In the genomic region with DNA sequence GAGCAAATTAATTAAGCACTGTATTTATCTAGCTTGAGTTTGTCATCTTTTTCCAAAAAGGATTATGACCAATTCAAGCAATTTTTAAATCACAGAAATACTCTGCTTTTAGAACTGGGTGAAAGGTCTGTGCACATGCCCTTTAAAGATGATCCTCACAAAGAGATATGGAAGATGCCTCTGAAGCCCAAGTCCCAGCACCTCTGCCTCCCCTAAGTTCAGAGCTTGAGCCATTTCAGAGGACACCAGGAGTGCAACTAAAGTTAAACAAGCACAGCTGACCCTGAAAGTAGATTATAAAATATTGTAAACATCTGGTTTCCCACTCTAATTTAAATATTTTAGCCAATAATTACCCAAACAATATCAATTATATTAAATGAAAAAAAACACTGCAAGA, we compare ENCODE assay signal across 16 cellular contexts.
DNase-seq lines count a peak whose midpoint lies in the region; ATAC-seq and TF ChIP-seq lines count a peak whose summit lies in the region.
"Had no signal": no experiment of that assay in that cellular context is flagged by ENCODE, and none has a peak within 500 bp of the region (broad histone marks: within the 10 kb centered on the region; RNA-seq: fewer than 3 reads in every experiment).

No MANE protein-coding gene starts in this region.

- H3K4me1 ChIP-seq in left ventricle myocardium inferior (peaks cover 81% of the 10 kb centered on the region), transverse colon (peaks cover 0 to 14% (median 1%) of the 10 kb centered on the region in 4 donors)

- no peak for TF ChIP-seq CTCF in left ventricle myocardium inferior (IDR thresholded peaks at IDR 0.05; ENCODE audit: borderline replicate concordance)
- TF ChIP-seq CTCF in transverse colon (IDR thresholded peaks at IDR 0.05) = no peak
- no peak for TF ChIP-seq CTCF in WERI-Rb-1 (IDR thresholded peaks at IDR 0.05; ENCODE audit: low read depth, low read length)

- H3K27me3 ChIP-seq in left ventricle myocardium inferior (ENCODE audit: low read depth) = no peaks in the 10 kb centered on the region
- H3K27me3 ChIP-seq in transverse colon = no peaks in the 10 kb centered on the region
- H3K27me3 ChIP-seq in WERI-Rb-1 (ENCODE audit: insufficient read depth, low read depth, severe bottlenecking) = no peaks in the 10 kb centered on the region

- H3K9me3 ChIP-seq in left ventricle myocardium inferior (replicated peaks) (no peaks in the 10 kb centered on the region), transverse colon (no peaks in the 10 kb centered on the region), WERI-Rb-1 (ENCODE audit: severe bottlenecking) (no peaks in the 10 kb centered on the region)

- in situ Hi-C loops in transverse colon (cut with MboI; ENCODE audit: low pct_ligation_motif_present in 1 of 4, low pct_unique_long_range_greater_than_20kb in 1 of 4, low sequenced_read_pairs in 3 of 4) = no loop called here

- H3K27ac ChIP-seq in left ventricle myocardium inferior (replicated peaks) (peak overlapping the region; percentile 69), transverse colon (no peak overlapping the region), WERI-Rb-1 (no peak overlapping the region)
- H3K27ac ChIP-seq: GM23248 had no signal

- no peak for TF ChIP-seq EP300 in transverse colon (IDR thresholded peaks at IDR 0.05; ENCODE audit: low read depth)

- TF ChIP-seq POLR2A in transverse colon (IDR thresholded peaks at IDR 0.05) = no peak

- ATAC-seq in Right ventricle myocardium inferior = no peak
- ATAC-seq in left ventricle myocardium superior = peak; percentile 46
- no peak for ATAC-seq in HG02623 (IDR thresholded peaks at IDR 0.05; ENCODE audit: unreplicated experiment)
- ATAC-seq in GM21825 (IDR thresholded peaks at IDR 0.05; ENCODE audit: unreplicated experiment) = no peak

- H3K36me3 ChIP-seq in left ventricle myocardium inferior (no peaks in the 10 kb centered on the region), transverse colon (no peaks in the 10 kb centered on the region), WERI-Rb-1 (no peaks in the 10 kb centered on the region)

- DNase-seq in left ventricle myocardium inferior (no peak), Right ventricle myocardium inferior (ENCODE audit: missing footprints) (no peak), NCI-H69 (lab: John Stamatoyannopoulos, UW) (peak; percentile 56), left ventricle myocardium superior (no peak), transverse colon (no peak), WERI-Rb-1 (no peak)
- DNase-seq: ACHN; AML-193; GM23248; KG1; NCI-H1092; NCI-H146; NCI-H2227 treated with DMSO at 0.1 percent for 48 hours; NK-92 treated with Interleukin-12 subunit alpha and Interleukin-12 subunit beta, amount 100 ng/mL, for 24 hours had no signal

- intact Hi-C loops in left ventricle myocardium inferior (cut with micrococcal nuclease) = no loop called here
- intact Hi-C loops in Right ventricle myocardium inferior (cut with DNase I) = no loop called here
- intact Hi-C loops in left ventricle myocardium superior (cut with micrococcal nuclease) = no loop called here
- intact Hi-C loops in transverse colon (cut with DNase I; ENCODE audit: low total_unique reads) = no loop called here

- H3K4me3 ChIP-seq in left ventricle myocardium inferior (peak overlapping the region; percentile 41), transverse colon (no peak overlapping the region), WERI-Rb-1 (ENCODE audit: low read depth, low read length) (no peak overlapping the region)
- H3K4me3 ChIP-seq: GM23248 had no signal
